In genomic region chr3:193928354-193929209, GRCh38 we compare ENCODE assay signal across 18 cellular contexts.
DNase-seq lines count a peak whose midpoint lies in the region; ATAC-seq, FAIRE-seq and TF ChIP-seq lines count a peak whose summit lies in the region.
"Had no signal": no experiment of that assay in that cellular context is flagged by ENCODE, and none has a peak within 500 bp of the region (broad histone marks: within the 10 kb centered on the region; RNA-seq: fewer than 3 reads in every experiment).

No MANE protein-coding gene starts in this region.

- H3K9me3 Mint-ChIP-seq in activated T-cell treated with anti-CD3 and anti-CD28 coated beads, Interleukin-2, amount 50 U/mL, for 4 hours, result peaks cover 6% of the 10 kb centered on the region

- DNase-seq in HUDEP-2 (lab: John Stamatoyannopoulos, UW; ENCODE audit: unreplicated experiment in 76 of 76) (peak in 66 of 76 experiments; percentile 4 to 85 (median 46)), RWPE2 (ENCODE audit: low spot score) (no peak), renal cortical epithelial cell (ENCODE audit: low read depth) (peak; percentile 69), GM19239 (ENCODE audit: insufficient read length, low spot score) (no peak), KBM-7 (no peak), NK-92 (lab: John Stamatoyannopoulos, UW; ENCODE audit: unreplicated experiment) (no peak)
- DNase-seq in activated T-cell treated with anti-CD3 and anti-CD28 coated beads, Interleukin-2, amount 50 U/mL, for 4 hours, result no peak
- DNase-seq: activated CD8-positive, alpha-beta T cell treated with anti-CD3 and anti-CD28 coated beads for 36 hours; activated effector memory CD4-positive, alpha-beta T cell treated with anti-CD3 and anti-CD28 coated beads, Interleukin-2, amount 50 U/mL, for 16 hours; H9; NCI-H2227 treated with DMSO at 0.1 percent for 48 hours; small intestine; T-helper 9 cell had no signal

- H3K27ac ChIP-seq in RWPE2 (ENCODE audit: poor library complexity, severe bottlenecking), result no peak overlapping the region
- H3K27ac ChIP-seq: cardiac muscle cell, neutrophil had no signal

- peaks cover 7% of the 10 kb centered on the region for H3K4me1 ChIP-seq in RWPE2 (ENCODE audit: insufficient read depth, poor library complexity, severe bottlenecking)

- H3K9me3 ChIP-seq in RWPE2 (ENCODE audit: severe bottlenecking), result no peaks in the 10 kb centered on the region
- H3K9me3 ChIP-seq: neutrophil had no signal

- H3K4me3 ChIP-seq in RWPE2 (ENCODE audit: severe bottlenecking), result no peak overlapping the region
- H3K4me3 ChIP-seq: cardiac muscle cell had no signal

- H3K36me3 ChIP-seq in RWPE2 (ENCODE audit: low read depth), result no peaks in the 10 kb centered on the region
- H3K36me3 ChIP-seq: cardiac muscle cell, neutrophil had no signal

- no peaks in the 10 kb centered on the region for H3K36me3 Mint-ChIP-seq in activated T-cell treated with anti-CD3 and anti-CD28 coated beads, Interleukin-2, amount 50 U/mL, for 4 hours (ENCODE audit: insufficient read depth)

- in situ Hi-C loops in KBM-7 (cut with MboI; ENCODE audit: low pct_unique_long_range_greater_than_20kb, low sequenced_read_pairs), result no loop called here

- peak; percentile 60; the same call in 2 of the 3 replicates for ATAC-seq in RWPE2 (ENCODE audit: low read depth)
- peak; percentile 96 for ATAC-seq in esophagus mucosa
- no peak for ATAC-seq in activated T-cell treated with anti-CD3 and anti-CD28 coated beads, Interleukin-2, amount 50 U/mL, for 4 hours
- ATAC-seq: activated CD8-positive, alpha-beta T cell treated with anti-CD3 and anti-CD28 coated beads for 36 hours had no signal

- peaks cover 3% of the 10 kb centered on the region for H3K27me3 Mint-ChIP-seq in activated T-cell treated with anti-CD3 and anti-CD28 coated beads, Interleukin-2, amount 50 U/mL, for 4 hours (ENCODE audit: low read depth)

- no peaks in the 10 kb centered on the region for H3K4me1 Mint-ChIP-seq in activated T-cell treated with anti-CD3 and anti-CD28 coated beads, Interleukin-2, amount 50 U/mL, for 4 hours (ENCODE audit: low read depth)

- no peak overlapping the region for H3K4me3 Mint-ChIP-seq in activated T-cell treated with anti-CD3 and anti-CD28 coated beads, Interleukin-2, amount 50 U/mL, for 4 hours
- H3K4me3 Mint-ChIP-seq: activated CD8-positive, alpha-beta T cell treated with anti-CD3 and anti-CD28 coated beads for 36 hours; H9 had no signal

- no peak for FAIRE-seq in GM19239 (lab: Jason Lieb, UNC)
- FAIRE-seq: endothelial cell of umbilical vein, G401.6, small intestine had no signal

- H3K27me3 ChIP-seq in RWPE2 (ENCODE audit: insufficient read depth, poor library complexity, severe bottlenecking), result no peaks in the 10 kb centered on the region
- H3K27me3 ChIP-seq: cardiac muscle cell, neutrophil had no signal

- no peak for TF ChIP-seq CTCF in RWPE2 (IDR thresholded peaks at IDR 0.05; ENCODE audit: poor library complexity, severe bottlenecking)

Comparison
In these comparisons a context has a peak if more than half of its experiments do, and no peak if none do; other contexts are left out.
1. DNase-seq: peak in HUDEP-2 (66 of 76) and renal cortical epithelial cell (single experiment); none in RWPE2 (single experiment), GM19239 (single experiment), activated T-cell treated with anti-CD3 and anti-CD28 coated beads, Interleukin-2, amount 50 U/mL, for 4 hours (single experiment), KBM-7 (single experiment) and NK-92 (single experiment).
2. ATAC-seq: peak in RWPE2 (single experiment) and esophagus mucosa (single experiment); none in activated T-cell treated with anti-CD3 and anti-CD28 coated beads, Interleukin-2, amount 50 U/mL, for 4 hours (0 of 2).